In genomic region chr19:49704888-49705642, GRCh38 we compare ENCODE assay signal across 18 cellular contexts. TPM values are rescaled to one million over a fixed set of nuclear protein-coding genes. Genes with fewer than 3 reads are reported as not detected.
DNase-seq lines count a peak whose midpoint lies in the region; ATAC-seq, FAIRE-seq and TF ChIP-seq lines count a peak whose summit lies in the region.
"Had no signal": no experiment of that assay in that cellular context is flagged by ENCODE, and none has a peak within 500 bp of the region (broad histone marks: within the 10 kb centered on the region; RNA-seq: fewer than 3 reads in every experiment).

No MANE protein-coding gene starts in this region.

- H3K36me3 ChIP-seq in IMR-90 (ENCODE audit: control insufficient read depth, insufficient read depth, low read length): peaks cover 41% of the 10 kb centered on the region
- H3K36me3 ChIP-seq in neuronal stem cell (replicated peaks in 1 of 2; ENCODE audit: control insufficient read depth in 2 of 2, insufficient read depth in 2 of 2, low read length in 2 of 2): peaks cover 43 to 50% of the 10 kb centered on the region in 2 donors
- no peaks in the 10 kb centered on the region for H3K36me3 ChIP-seq in aorta (ENCODE audit: control insufficient read depth in 1 of 2, insufficient read depth in 2 of 2, low read length in 1 of 2)
- H3K36me3 ChIP-seq: HAP-1 had no signal

- H3K9me3 ChIP-seq in A549: no peaks in the 10 kb centered on the region
- no peaks in the 10 kb centered on the region for H3K9me3 ChIP-seq in IMR-90 (ENCODE audit: control insufficient read depth, insufficient read depth, low read length)
- peaks cover 0 to 3% of the 10 kb centered on the region in 2 donors for H3K9me3 ChIP-seq in neuronal stem cell (replicated peaks in 1 of 2; ENCODE audit: control insufficient read depth in 2 of 2, insufficient read depth in 1 of 2, low read depth in 1 of 2, low read length in 2 of 2)
- no peaks in the 10 kb centered on the region for H3K9me3 ChIP-seq in aorta (ENCODE audit: control insufficient read depth, low read length)
- H3K9me3 ChIP-seq: HAP-1 had no signal

- H3K4me1 ChIP-seq in A549 (peaks cover 6% of the 10 kb centered on the region; the same call in 1 of the 3 replicates), IMR-90 (ENCODE audit: control insufficient read depth, insufficient read depth, low read length) (no peaks in the 10 kb centered on the region; the same call in 1 of the 2 replicates), neuronal stem cell (ENCODE audit: control insufficient read depth in 2 of 2, insufficient read depth in 1 of 2, low read depth in 1 of 2, low read length in 2 of 2) (no peaks in the 10 kb centered on the region), aorta (ENCODE audit: control insufficient read depth in 1 of 2, insufficient read depth in 2 of 2, low read length in 2 of 2) (no peaks in the 10 kb centered on the region)
- H3K4me1 ChIP-seq: HAP-1 had no signal

- no peak overlapping the region for H3K9ac ChIP-seq in IMR-90 (ENCODE audit: low read depth, low read length)
- H3K9ac ChIP-seq in neuronal stem cell (ENCODE audit: low read depth, low read length, poor library complexity): no peak overlapping the region

- H3K18ac ChIP-seq in IMR-90 (ENCODE audit: low read depth, low read length) (no peak overlapping the region), neuronal stem cell (ENCODE audit: low read length) (no peak overlapping the region)

- H2BK15ac ChIP-seq in IMR-90 (ENCODE audit: low read depth, low read length) (no peak overlapping the region), neuronal stem cell (ENCODE audit: low read length) (no peak overlapping the region)

- TF ChIP-seq CTCF in A549 (IDR thresholded peaks at IDR 0.05) (no peak), IMR-90 (conservative IDR thresholded peaks at IDR 0.05; ENCODE audit: low read depth, low read length) (no peak)

- H3K4ac ChIP-seq in IMR-90 (ENCODE audit: low read depth, low read length) (no peak overlapping the region; the same call in 1 of the 2 replicates), neuronal stem cell (ENCODE audit: low read length) (no peak overlapping the region)

- H4K91ac ChIP-seq in IMR-90 (ENCODE audit: insufficient read depth, low read depth, low read length): no peak overlapping the region
- H4K91ac ChIP-seq in neuronal stem cell (ENCODE audit: low read depth, low read length, poor library complexity): no peak overlapping the region

- H3K79me1 ChIP-seq in IMR-90 (ENCODE audit: low read depth in 1 of 2, low read length in 2 of 2) (no peaks in the 10 kb centered on the region), neuronal stem cell (ENCODE audit: low read depth, low read length) (peaks cover 3% of the 10 kb centered on the region)

- TF ChIP-seq RAD21 in A549 (conservative IDR thresholded peaks at IDR 0.05 in 1 of 2, IDR thresholded peaks at IDR 0.05 in 1 of 2) (no peak), IMR-90 (IDR thresholded peaks at IDR 0.05; ENCODE audit: low read length) (no peak)

- no TSS peak for BruUV-seq in IMR-90 (replicated peaks; lab: Mats Ljungman, UMichigan)

- H3K23ac ChIP-seq in IMR-90 (ENCODE audit: low read depth, low read length) (no peak overlapping the region), neuronal stem cell (ENCODE audit: low read depth, low read length, poor library complexity) (no peak overlapping the region)

- H2AFZ ChIP-seq in IMR-90 (replicated peaks; ENCODE audit: low read length, poor library complexity) (no peak overlapping the region), neuronal stem cell (ENCODE audit: low read length) (no peak overlapping the region)

- no peak overlapping the region for H3K14ac ChIP-seq in IMR-90 (replicated peaks; ENCODE audit: low read depth, low read length)
- no peak overlapping the region for H3K14ac ChIP-seq in neuronal stem cell (ENCODE audit: low read length)

- no peak for DNase-seq in A549 (ENCODE audit: low read depth in 1 of 2, low spot score in 1 of 2)
- DNase-seq in IMR-90: no peak
- DNase-seq in neuronal stem cell (ENCODE audit: low spot score): no peak
- DNase-seq in stimulated activated naive CD8-positive, alpha-beta T cell treated with anti-CD3 and anti-CD28 coated beads, Interleukin-15, Interleukin-2, amounts not matched to agents 100 U/mL and 50 U/mL, for 24 hours: no peak
- DNase-seq in NCI-H2227 treated with DMSO at 0.1 percent for 48 hours (lab: John Stamatoyannopoulos, UW): no peak
- DNase-seq in aorta: no peak
- DNase-seq: 8988T; C1 segment of cervical spinal cord; Calu3; CD4-positive, alpha-beta memory T cell; COR-L47; DMS53; DMS79 treated with DMSO at 0.1 percent for 48 hours; GF-D8; GOT3 had no signal

- WGBS in A549 (ENCODE audit: missing lambda C conversion rate): 83% methylated on average over 22 of the region's 22 CpGs
- 94% methylated on average over 13 of the region's 22 CpGs; no CpG with 5 or more reads in 1 of the 2 experiments for WGBS in IMR-90 (ENCODE audit: extremely low coverage in 2 of 2, insufficient read length in 1 of 2), 2 experiments
- WGBS in neuronal stem cell (ENCODE audit: extremely low coverage in 2 of 2, insufficient read length in 2 of 2, insufficient replicate concordance in 1 of 2), 2 donors: no CpG with 5 or more reads among the region's 22 CpGs
- WGBS in aorta, 2 donors: 80 to 83% methylated on average over 22 of the region's 22 CpGs

- H3K27me3 ChIP-seq in IMR-90 (ENCODE audit: control insufficient read depth, insufficient read depth, low read length) (no peaks in the 10 kb centered on the region), neuronal stem cell (ENCODE audit: control insufficient read depth in 3 of 3, insufficient read depth in 3 of 3, low read depth in 1 of 3, low read length in 3 of 3) (no peaks in the 10 kb centered on the region), aorta (ENCODE audit: control insufficient read depth in 1 of 2, insufficient read depth in 2 of 2, low read length in 1 of 2) (no peaks in the 10 kb centered on the region)

- POLR2A ChIA-PET in A549 (lab: Yijun Ruan, JAX) (no interaction called here), IMR-90 (lab: Charles Lee; ENCODE audit: unreplicated experiment) (no interaction called here)

- H2BK5ac ChIP-seq in IMR-90 (ENCODE audit: low read depth, low read length, poor library complexity, severe bottlenecking): no peak overlapping the region
- H2BK5ac ChIP-seq in neuronal stem cell (ENCODE audit: low read length): no peak overlapping the region

- H2AK5ac ChIP-seq in IMR-90 (ENCODE audit: low read depth, low read length): no peak overlapping the region
- no peak overlapping the region for H2AK5ac ChIP-seq in neuronal stem cell (ENCODE audit: low read depth, low read length)

- H2BK120ac ChIP-seq in IMR-90 (ENCODE audit: low read depth, low read length) (no peak overlapping the region), neuronal stem cell (ENCODE audit: low read depth, low read length) (no peak overlapping the region)

- no peak overlapping the region for H2BK12ac ChIP-seq in neuronal stem cell (ENCODE audit: low read length)

- H4K20me1 ChIP-seq in IMR-90 (ENCODE audit: insufficient read depth, low read length): no peaks in the 10 kb centered on the region

- intact Hi-C loops in IMR-90 (cut with micrococcal nuclease) (no loop called here), aorta (cut with DNase I) (no loop called here)

- H3K4me2 ChIP-seq in A549: no peak overlapping the region
- H3K4me2 ChIP-seq in IMR-90 (ENCODE audit: low read depth, low read length): no peak overlapping the region
- no peak overlapping the region for H3K4me2 ChIP-seq in neuronal stem cell (ENCODE audit: insufficient read depth, low read length, poor library complexity, severe bottlenecking)

- H4K8ac ChIP-seq in IMR-90 (ENCODE audit: low read depth in 2 of 2, low read length in 2 of 2) (no peak overlapping the region), neuronal stem cell (ENCODE audit: low read depth, low read length) (peak overlapping the region; percentile 99)

- no peaks in the 10 kb centered on the region for H3K9me1 ChIP-seq in IMR-90 (ENCODE audit: insufficient read depth, low read length)

- TF ChIP-seq POLR2A in A549 (IDR thresholded peaks at IDR 0.05; ENCODE audit: low read length) (no peak), IMR-90 (IDR thresholded peaks at IDR 0.05; ENCODE audit: low read depth, low read length) (no peak)

- no peak overlapping the region for H3K4me3 ChIP-seq in A549
- no peak overlapping the region for H3K4me3 ChIP-seq in IMR-90 (ENCODE audit: insufficient read depth, low read depth, low read length)
- no peak overlapping the region for H3K4me3 ChIP-seq in neuronal stem cell (ENCODE audit: low read length in 2 of 2)
- H3K4me3 ChIP-seq in aorta (ENCODE audit: low read length in 2 of 2): no peak overlapping the region
- H3K4me3 ChIP-seq: HAP-1 had no signal

- CTCF ChIA-PET in A549 (lab: Yijun Ruan, JAX) (interaction anchor here (0.7 to 5.9 kb wide), 4 partner anchors 8 to 15 kb away, joined by 3 to 29 read pairs (median 4); no protein-coding TSS in a partner anchor), IMR-90 (lab: Yijun Ruan, JAX) (no interaction called here)

- in situ Hi-C loops in IMR-90 (cut with MboI; ENCODE audit: low sequenced_read_pairs): no loop called here

- H4K5ac ChIP-seq in IMR-90 (ENCODE audit: low read depth, low read length): no peak overlapping the region

- H3K56ac ChIP-seq in IMR-90 (ENCODE audit: extremely low read depth, insufficient read depth, low read length): no peak overlapping the region

- peak overlapping the region; percentile 10 for H2AK9ac ChIP-seq in IMR-90 (replicated peaks; ENCODE audit: low read depth, low read length, poor library complexity)

- TF ChIP-seq EP300 in A549 (IDR thresholded peaks at IDR 0.05): no peak

- ATAC-seq in A549 (no peak), IMR-90 (ENCODE audit: low read depth) (no peak), aorta (ENCODE audit: low FRiP score) (no peak)
- no peak for ATAC-seq in stimulated activated naive CD8-positive, alpha-beta T cell treated with anti-CD3 and anti-CD28 coated beads, Interleukin-15, Interleukin-2, amounts not matched to agents 100 U/mL and 50 U/mL, for 24 hours

- FAIRE-seq in A549 (lab: Jason Lieb, UNC): no peak
- FAIRE-seq: GM12891, H54 had no signal

- no peak overlapping the region for H2BK20ac ChIP-seq in IMR-90 (ENCODE audit: low read depth, low read length)

- dilution Hi-C loops in IMR-90 (cut with HindIII; ENCODE audit: low sequenced_read_pairs, unreplicated experiment): no loop called here

- H3K27ac ChIP-seq in A549 (no peak overlapping the region), IMR-90 (ENCODE audit: insufficient read depth, low read length) (no peak overlapping the region), neuronal stem cell (replicated peaks; ENCODE audit: low read length) (no peak overlapping the region), aorta (ENCODE audit: low read depth in 1 of 2, low read length in 2 of 2) (no peak overlapping the region)

RNA-seq across cellular contexts. Expression of gene CPT1C, which starts 14.1 kb away (rescaled TPM):
- polyA plus RNA-seq in A549 (2011; rRNA removed) (8.2 and 8.5 TPM in 2 replicates), A549 (2017; fragmentation: RNase III; extraction: RNeasy Plus Mini Kit Qiagen cat#74134 plus additional on column Dnase treatment) (13.7 to 17.1 TPM (median 15.4 TPM) in 3 replicates), IMR-90 (2012; rRNA removed) (53.1 and 56.1 TPM in 2 replicates), aorta (1 to 10 TPM; 1.9 to 5.7 TPM)
- 15.6 and 16.1 TPM in 2 replicates for polyA plus RNA-seq in A549 (2012; cell fraction: cytosol; rRNA removed)
- polyA plus RNA-seq in A549 (2012; cell fraction: nucleus; rRNA removed): 7.5 and 8.5 TPM in 2 replicates
- 2.5 and 3.5 TPM in 2 replicates for polyA minus RNA-seq in A549 (2011; rRNA and poly(A)+ RNA removed)
- total RNA-seq in IMR-90 (2012; rRNA removed) (14.2 and 14.7 TPM in 2 replicates), aorta (10 to 100 TPM in 1 of 2 donors, 1 to 10 TPM in 1; 6.5 to 24.4 TPM)
- polyA plus RNA-seq in IMR-90 (2012; cell fraction: cytosol; rRNA removed): 21.9 and 40.7 TPM in 2 replicates
- polyA plus RNA-seq in IMR-90 (2012; cell fraction: nucleus; rRNA removed; ENCODE audit: low replicate concordance): 314 and 515 TPM in 2 replicates
- 105 TPM for polyA plus RNA-seq in neuronal stem cell (2013, experiment 1 of 2)
- polyA plus RNA-seq in neuronal stem cell (2013, experiment 2 of 2): 103 TPM

RNA-seq across cellular contexts. Expression of gene ADM5, which starts 15.7 kb away (rescaled TPM):
- polyA plus RNA-seq in A549 (2011; rRNA removed) (2.0 and 2.9 TPM in 2 replicates), A549 (2017; fragmentation: RNase III; extraction: RNeasy Plus Mini Kit Qiagen cat#74134 plus additional on column Dnase treatment) (4.3 to 4.5 TPM (median 4.4 TPM) in 3 replicates), IMR-90 (2012; rRNA removed) (0.99 and 1.7 TPM in 2 replicates), aorta (under 1 TPM; 0.13 to 0.63 TPM)
- polyA plus RNA-seq in A549 (2012; cell fraction: cytosol; rRNA removed): 8.7 and 12.1 TPM in 2 replicates
- 136 and 166 TPM in 2 replicates for polyA plus RNA-seq in A549 (2012; cell fraction: nucleus; rRNA removed)
- 1.4 and 1.5 TPM in 2 replicates for polyA minus RNA-seq in A549 (2011; rRNA and poly(A)+ RNA removed)
- total RNA-seq in IMR-90 (2012; rRNA removed) (0.18 and 0.28 TPM in 2 replicates), aorta (1 to 10 TPM in 1 of 2 donors, under 1 TPM in 1; 0.94 to 4.8 TPM)
- polyA plus RNA-seq in IMR-90 (2012; cell fraction: cytosol; rRNA removed): 0.05 and 0.51 TPM in 2 replicates
- 9.2 and 33.2 TPM in 2 replicates for polyA plus RNA-seq in IMR-90 (2012; cell fraction: nucleus; rRNA removed; ENCODE audit: low replicate concordance)
- polyA plus RNA-seq in neuronal stem cell (2013, experiment 1 of 2): 1.7 TPM
- polyA plus RNA-seq in neuronal stem cell (2013, experiment 2 of 2): 2.0 TPM

RNA-seq across cellular contexts. Expression of gene PRMT1, which starts 28.0 kb away (rescaled TPM):
- 440 and 504 TPM in 2 replicates for polyA plus RNA-seq in A549 (2011; rRNA removed)
- 1,179 and 1,259 TPM in 2 replicates for polyA plus RNA-seq in A549 (2012; cell fraction: cytosol; rRNA removed)
- polyA plus RNA-seq in A549 (2012; cell fraction: nucleus; rRNA removed): 1,370 and 1,606 TPM in 2 replicates
- polyA plus RNA-seq in A549 (2017; fragmentation: RNase III; extraction: RNeasy Plus Mini Kit Qiagen cat#74134 plus additional on column Dnase treatment): 488 to 516 TPM (median 500 TPM) in 3 replicates
- polyA minus RNA-seq in A549 (2011; rRNA and poly(A)+ RNA removed): 965 and 1,007 TPM in 2 replicates
- total RNA-seq in IMR-90 (2012; rRNA removed): 672 and 840 TPM in 2 replicates
- 497 and 529 TPM in 2 replicates for polyA plus RNA-seq in IMR-90 (2012; rRNA removed)
- 279 and 661 TPM in 2 replicates for polyA plus RNA-seq in IMR-90 (2012; cell fraction: cytosol; rRNA removed)
- 331 and 464 TPM in 2 replicates for polyA plus RNA-seq in IMR-90 (2012; cell fraction: nucleus; rRNA removed; ENCODE audit: low replicate concordance)
- 433 TPM for polyA plus RNA-seq in neuronal stem cell (2013, experiment 1 of 2)
- 420 TPM for polyA plus RNA-seq in neuronal stem cell (2013, experiment 2 of 2)
- 10 to 100 TPM; 76.5 to 88.3 TPM for total RNA-seq in aorta
- 100 to 1,000 TPM in 1 of 2 donors, 10 to 100 TPM in 1; 68.5 to 110 TPM for polyA plus RNA-seq in aorta

RNA-seq across cellular contexts. Expression of gene BCL2L12, which starts 39.3 kb away (rescaled TPM):
- polyA plus RNA-seq in A549 (2011; rRNA removed) (26.6 and 29.2 TPM in 2 replicates), A549 (2017; fragmentation: RNase III; extraction: RNeasy Plus Mini Kit Qiagen cat#74134 plus additional on column Dnase treatment) (47.8 to 53.0 TPM (median 48.6 TPM) in 3 replicates), IMR-90 (2012; rRNA removed) (32.6 and 51.4 TPM in 2 replicates), aorta (10 to 100 TPM in 1 of 2 donors, 1 to 10 TPM in 1; 5.8 to 16.4 TPM)
- polyA plus RNA-seq in A549 (2012; cell fraction: cytosol; rRNA removed): 108 and 134 TPM in 2 replicates
- 106 and 112 TPM in 2 replicates for polyA plus RNA-seq in A549 (2012; cell fraction: nucleus; rRNA removed)
- polyA minus RNA-seq in A549 (2011; rRNA and poly(A)+ RNA removed): 10.0 and 18.9 TPM in 2 replicates
- total RNA-seq in IMR-90 (2012; rRNA removed) (3.9 and 4.7 TPM in 2 replicates), aorta (10 to 100 TPM in 1 of 2 donors, 1 to 10 TPM in 1; 9.9 to 14.0 TPM)
- polyA plus RNA-seq in IMR-90 (2012; cell fraction: cytosol; rRNA removed): 33.4 and 50.7 TPM in 2 replicates
- 15.0 and 40.8 TPM in 2 replicates for polyA plus RNA-seq in IMR-90 (2012; cell fraction: nucleus; rRNA removed; ENCODE audit: low replicate concordance)
- polyA plus RNA-seq in neuronal stem cell (2013, experiment 1 of 2): 124 TPM
- 114 TPM for polyA plus RNA-seq in neuronal stem cell (2013, experiment 2 of 2)

RNA-seq across cellular contexts. Expression of gene IRF3, which starts 39.4 kb away (rescaled TPM):
- 54.0 and 68.6 TPM in 2 replicates for polyA plus RNA-seq in A549 (2011; rRNA removed)
- 167 and 169 TPM in 2 replicates for polyA plus RNA-seq in A549 (2012; cell fraction: cytosol; rRNA removed)
- 340 and 393 TPM in 2 replicates for polyA plus RNA-seq in A549 (2012; cell fraction: nucleus; rRNA removed)
- polyA plus RNA-seq in A549 (2017; fragmentation: RNase III; extraction: RNeasy Plus Mini Kit Qiagen cat#74134 plus additional on column Dnase treatment): 88.5 to 114 TPM (median 103 TPM) in 3 replicates
- 54.0 and 55.5 TPM in 2 replicates for polyA minus RNA-seq in A549 (2011; rRNA and poly(A)+ RNA removed)
- 37.2 and 39.6 TPM in 2 replicates for total RNA-seq in IMR-90 (2012; rRNA removed)
- polyA plus RNA-seq in IMR-90 (2012; rRNA removed): 65.2 and 95.9 TPM in 2 replicates
- 71.6 and 102 TPM in 2 replicates for polyA plus RNA-seq in IMR-90 (2012; cell fraction: cytosol; rRNA removed)
- polyA plus RNA-seq in IMR-90 (2012; cell fraction: nucleus; rRNA removed; ENCODE audit: low replicate concordance): 178 and 291 TPM in 2 replicates
- 68.3 TPM for polyA plus RNA-seq in neuronal stem cell (2013, experiment 1 of 2)
- polyA plus RNA-seq in neuronal stem cell (2013, experiment 2 of 2): 66.0 TPM
- total RNA-seq in aorta: 10 to 100 TPM; 53.7 to 82.7 TPM
- polyA plus RNA-seq in aorta: 100 to 1,000 TPM in 1 of 2 donors, 10 to 100 TPM in 1; 37.8 to 278 TPM
